Comparison of ENCODE assay signal across 9 cellular contexts in the genomic region with DNA sequence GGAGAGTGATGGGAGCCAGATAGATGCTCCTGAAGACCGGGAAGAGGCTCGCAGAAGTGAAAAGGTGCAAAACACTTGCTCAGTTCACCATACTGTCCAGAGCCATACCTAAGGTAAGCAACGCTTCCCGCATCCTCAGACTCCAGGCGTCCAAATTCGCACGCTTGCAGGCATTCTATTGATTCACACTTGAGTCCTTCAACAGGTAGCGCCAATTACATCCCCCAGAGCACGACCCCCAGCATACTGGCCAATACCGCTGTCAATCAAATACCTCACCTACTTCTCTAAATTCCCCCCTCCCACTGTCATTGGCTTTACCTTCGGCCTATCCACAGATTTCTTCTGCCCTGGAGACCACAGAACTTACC. TPM values are rescaled to one million over a fixed set of nuclear protein-coding genes. Genes with fewer than 3 reads are reported as not detected.
DNase-seq lines count a peak whose midpoint lies in the region; ATAC-seq and TF ChIP-seq lines count a peak whose summit lies in the region.
"Had no signal": no experiment of that assay in that cellular context is flagged by ENCODE, and none has a peak within 500 bp of the region (broad histone marks: within the 10 kb centered on the region; RNA-seq: fewer than 3 reads in every experiment).

No MANE protein-coding gene starts in this region.

- no peaks in the 10 kb centered on the region for H3K4me1 ChIP-seq in endodermal cell (ENCODE audit: control insufficient read depth, insufficient read depth, low read length)

- no peak overlapping the region for H3K9ac ChIP-seq in endodermal cell (ENCODE audit: extremely low read depth, low read length, poor library complexity, severe bottlenecking)

- intact Hi-C loops in sciatic nerve (cut with DNase I): no loop called here

- H3K27ac Mint-ChIP-seq in endodermal cell: no peak overlapping the region

- no peaks in the 10 kb centered on the region for H3K36me3 ChIP-seq in endodermal cell (ENCODE audit: control insufficient read depth, insufficient read depth, low read length)

- no peak overlapping the region for H3K27ac ChIP-seq in endodermal cell (ENCODE audit: low read depth, low read length)

- H3K4me3 Mint-ChIP-seq in endodermal cell: peak overlapping the region; percentile 71

- H3K4me3 ChIP-seq in endodermal cell (ENCODE audit: low read length): peak overlapping the region; percentile 77

- ATAC-seq in sciatic nerve: peak; percentile 22
- ATAC-seq in GM18502 (IDR thresholded peaks at IDR 0.05; ENCODE audit: poor library complexity, unreplicated experiment): no peak
- no peak for ATAC-seq in HG02870 (IDR thresholded peaks at IDR 0.05; ENCODE audit: unreplicated experiment)

- peaks cover 12% of the 10 kb centered on the region for H3K4me1 Mint-ChIP-seq in endodermal cell

- DNase-seq in NCI-H2107 treated with DMSO at 0.1 percent for 48 hours (lab: John Stamatoyannopoulos, UW; ENCODE audit: unreplicated experiment) (peak; percentile 100), NCI-H2107 (lab: John Stamatoyannopoulos, UW) (no peak), NCI-H2081 treated with DMSO at 0.1 percent for 48 hours (lab: John Stamatoyannopoulos, UW) (peak; percentile 95), endodermal cell (no peak), sciatic nerve (ENCODE audit: low spot score) (no peak), HUDEP-2 (lab: John Stamatoyannopoulos, UW; ENCODE audit: unreplicated experiment in 76 of 76) (no peak)

- TF ChIP-seq CTCF in endodermal cell (conservative IDR thresholded peaks at IDR 0.05): no peak

- H3K27me3 ChIP-seq in endodermal cell (ENCODE audit: control insufficient read depth, insufficient read depth, low read length, poor library complexity, severe bottlenecking): peaks cover 34% of the 10 kb centered on the region

- H3K27me3 Mint-ChIP-seq in endodermal cell (ENCODE audit: insufficient read depth): peaks cover 44% of the 10 kb centered on the region

- H3K9me3 Mint-ChIP-seq in endodermal cell: peaks cover 1% of the 10 kb centered on the region

- H3K9me3 ChIP-seq in endodermal cell (ENCODE audit: control insufficient read depth, low read length): peaks cover 5% of the 10 kb centered on the region

- H3K36me3 Mint-ChIP-seq in endodermal cell (ENCODE audit: low read depth): no peaks in the 10 kb centered on the region

- 5 to 6% methylated on average over 8 to 11 of the region's 11 CpGs for WGBS in endodermal cell (ENCODE audit: insufficient coverage in 1 of 2, insufficient read length in 1 of 2), 2 experiments

RNA-seq across cellular contexts. Expression of a gene that starts 0.4 kb away (rescaled TPM):
- 1 to 10 TPM in 1 of 2 donors, under 1 TPM in 1; 0.97 to 3.6 TPM for total RNA-seq in endodermal cell
- 1.4 TPM for polyA plus RNA-seq in endodermal cell (2013, experiment 1 of 2)
- polyA plus RNA-seq in endodermal cell (2013, experiment 2 of 2): 1.4 TPM
- 1.4 TPM for total RNA-seq in sciatic nerve
- total RNA-seq: RPMI7951 had no signal

Comparison
In these comparisons a context has a peak if more than half of its experiments do, and no peak if none do; other contexts are left out.
1. DNase-seq: peak in NCI-H2107 treated with DMSO at 0.1 percent for 48 hours (single experiment) and NCI-H2081 treated with DMSO at 0.1 percent for 48 hours (single experiment); none in NCI-H2107 (single experiment), endodermal cell (single experiment), sciatic nerve (single experiment) and HUDEP-2 (0 of 76).